Comparison of ENCODE assay signal across 23 cellular contexts in genomic region chr4:33065749-33066148, GRCh38.
"Had no signal": no experiment of that assay in that cellular context is flagged by ENCODE, and none has a peak within 500 bp of the region (broad histone marks: within the 10 kb centered on the region; RNA-seq: fewer than 3 reads in every experiment).

No MANE protein-coding gene starts in this region.

- H3K4me3 ChIP-seq: left lung, lower lobe of right lung, ovary, prostate gland, skin epidermis, spleen, suprapubic skin, thoracic aorta, tibial artery, uterus had no signal

- DNase-seq: hypothalamus; immature natural killer cell; kidney; left colon; left lung; lower lobe of right lung; mammary epithelial cell; mesenchymal stem cell; naive thymus-derived CD8-positive, alpha-beta T cell; ovary; retina; right cardiac atrium; spleen; stimulated activated CD4-positive, alpha-beta T cell treated with anti-CD3 and anti-CD28 coated beads, Interleukin-4, amount 100 ng/mL, for 24 hours; stimulated activated naive CD4-positive, alpha-beta T cell; tibial artery; uterus had no signal

- H3K27ac ChIP-seq: left lung, lower lobe of right lung, ovary, prostate gland, skin epidermis, spleen, suprapubic skin, thoracic aorta, tibial artery, uterus had no signal

- H3K27me3 ChIP-seq: left lung, ovary, spleen, suprapubic skin, tibial artery, uterus had no signal

- H3K4me1 ChIP-seq: left lung, prostate gland, spleen, tibial artery, uterus had no signal

- H3K9me3 ChIP-seq: ovary, prostate gland, thoracic aorta, tibial artery, uterus had no signal

- H3K36me3 ChIP-seq: left lung, lower lobe of right lung, ovary, prostate gland, spleen, suprapubic skin, thoracic aorta, tibial artery, uterus had no signal

- ATAC-seq: left colon; left lung; lower lobe of right lung; naive thymus-derived CD8-positive, alpha-beta T cell; right cardiac atrium; sciatic nerve; stimulated activated effector memory CD8-positive, alpha-beta T cell treated with anti-CD3 and anti-CD28 coated beads, Interleukin-12 subunit alpha, Interleukin-12 subunit beta, amount 100 ng/mL, for 72 hours had no signal
